Comparison of ENCODE assay signal across 19 cellular contexts in genomic region chr3:14462738-14463137, GRCh38.
DNase-seq lines count a peak whose midpoint lies in the region; ATAC-seq, FAIRE-seq and TF ChIP-seq lines count a peak whose summit lies in the region.
"Had no signal": no experiment of that assay in that cellular context is flagged by ENCODE, and none has a peak within 500 bp of the region (broad histone marks: within the 10 kb centered on the region; RNA-seq: fewer than 3 reads in every experiment).

No MANE protein-coding gene starts in this region.

- POLR2A ChIA-PET in activated CD4-positive, alpha-beta T cell treated with anti-CD3 and anti-CD28 coated beads for 36 hours (lab: Charles Lee) = interaction anchor here (0.6 kb wide), 2 partner anchors 31 to 362 kb away, joined by 4 to 5 read pairs; no protein-coding TSS in a partner anchor
- POLR2A ChIA-PET in HepG2 (lab: Yijun Ruan, JAX) = no interaction called here

- H3K9ac ChIP-seq in HepG2 (ENCODE audit: insufficient read depth, low read depth, low read length) = no peak overlapping the region

- H3K27ac ChIP-seq in HepG2 (ENCODE audit: extremely low read length, insufficient read depth, low read length) = no peak overlapping the region
- no peak overlapping the region for H3K27ac ChIP-seq in stomach
- H3K27ac ChIP-seq: A549 had no signal

- no peaks in the 10 kb centered on the region for H3K4me1 ChIP-seq in HepG2 (ENCODE audit: insufficient read depth, low read length)
- peaks cover 26 to 43% (median 36%) of the 10 kb centered on the region in 4 donors for H3K4me1 ChIP-seq in stomach

- CTCF ChIA-PET in activated CD4-positive, alpha-beta T cell treated with anti-CD3 and anti-CD28 coated beads for 36 hours (lab: Charles Lee) = interaction anchor here (0.6 to 2.0 kb wide), 5 partner anchors 26 to 228 kb away, joined by 3 to 4 read pairs (median 3); partner anchors contain the start of gene SLC6A6
- CTCF ChIA-PET in HepG2 (lab: Yijun Ruan, JAX; ENCODE audit: low intra/inter-chr PET ratio, low total read pairs) = interaction anchor here (3.7 kb wide), 1 partner anchor 202 kb away, joined by 41 read pairs; no protein-coding TSS in a partner anchor

- FAIRE-seq in HepG2 (lab: Jason Lieb, UNC) = no peak
- FAIRE-seq: A549, keratinocyte had no signal

- peaks cover 52% of the 10 kb centered on the region for H3K36me3 Mint-ChIP-seq in activated CD4-positive, alpha-beta T cell treated with anti-CD3 and anti-CD28 coated beads for 36 hours (ENCODE audit: low read depth)
- H3K36me3 Mint-ChIP-seq in HFFc6 (ENCODE audit: low read depth) (peaks cover 22% of the 10 kb centered on the region), progenitor cell of endocrine pancreas (ENCODE audit: insufficient read depth) (peaks cover 9% of the 10 kb centered on the region)

- intact Hi-C loops in activated CD4-positive, alpha-beta T cell treated with anti-CD3 and anti-CD28 coated beads for 36 hours (cut with DNase I, micrococcal nuclease) = loop anchor here in 1 of 2 experiments (1.0 kb wide), 1 partner anchor 30 kb away; no protein-coding TSS in a partner anchor
- intact Hi-C loops in HepG2 (cut with micrococcal nuclease; ENCODE audit: unreplicated experiment) (no loop called here), stomach (cut with DNase I; ENCODE audit: low total_unique reads) (no loop called here)

- H3K9me3 ChIP-seq in HepG2 (ENCODE audit: low read length) (no peaks in the 10 kb centered on the region), stomach (no peaks in the 10 kb centered on the region)
- H3K9me3 ChIP-seq: A549, ovary had no signal

- no peaks in the 10 kb centered on the region for H3K79me2 ChIP-seq in HepG2 (ENCODE audit: insufficient read depth, low read length)

- H3K27me3 Mint-ChIP-seq in activated CD4-positive, alpha-beta T cell treated with anti-CD3 and anti-CD28 coated beads for 36 hours = no peaks in the 10 kb centered on the region
- H3K27me3 Mint-ChIP-seq in HFFc6 (ENCODE audit: insufficient read depth) = peaks cover 6% of the 10 kb centered on the region
- H3K27me3 Mint-ChIP-seq in progenitor cell of endocrine pancreas = no peaks in the 10 kb centered on the region

- in situ Hi-C loops in HepG2 (cut with HindIII; ENCODE audit: extremely low pct_ligation_motif_present, low pct_unique_long_range_greater_than_20kb) = loop anchor here (5.0 to 10.0 kb wide), 4 partner anchors 60 to 568 kb away; partner anchors contain the start of gene SLC6A6

- TF ChIP-seq CTCF in HFFc6 (IDR thresholded peaks at IDR 0.05) = no peak
- TF ChIP-seq CTCF in progenitor cell of endocrine pancreas (IDR thresholded peaks at IDR 0.05; ENCODE audit: unreplicated experiment) = no peak
- no peak for TF ChIP-seq CTCF in HepG2 (CRISPR knock-in tag; IDR thresholded peaks at IDR 0.05)
- no peak for TF ChIP-seq CTCF in stomach (IDR thresholded peaks at IDR 0.05)

- DNase-seq in activated CD4-positive, alpha-beta T cell treated with anti-CD3 and anti-CD28 coated beads for 36 hours = peak; percentile 69
- DNase-seq in activated CD4-positive, alpha-beta T cell treated with anti-CD3 and anti-CD28 coated beads for 1 hour = no peak
- DNase-seq in HFFc6 (no peak), amniotic epithelial cell (ENCODE audit: low read depth) (peak; percentile 30), progenitor cell of endocrine pancreas (ENCODE audit: low spot score, unreplicated experiment) (no peak), HepG2 (ENCODE audit: low spot score) (no peak), NCI-H1930 (lab: John Stamatoyannopoulos, UW) (no peak), stomach (no peak)
- DNase-seq: amygdala, erythroblast, GDM1, Kasumi-1, midbrain, NCI-H1436 treated with DMSO at 0.1 percent for 48 hours, NCI-H510A, OCI-M1, ovary had no signal

- no peaks in the 10 kb centered on the region for H3K9me3 Mint-ChIP-seq in activated CD4-positive, alpha-beta T cell treated with anti-CD3 and anti-CD28 coated beads for 36 hours (ENCODE audit: low read depth)
- H3K9me3 Mint-ChIP-seq in HFFc6 = no peaks in the 10 kb centered on the region
- no peaks in the 10 kb centered on the region for H3K9me3 Mint-ChIP-seq in progenitor cell of endocrine pancreas (ENCODE audit: low read depth)

- TF ChIP-seq EP300 in HepG2 (IDR thresholded peaks at IDR 0.05; ENCODE audit: low read depth in 2 of 2, low read length in 2 of 2) = no peak
- no peak for TF ChIP-seq EP300 in HepG2 (CRISPR knock-in tag; IDR thresholded peaks at IDR 0.05; ENCODE audit: borderline replicate concordance)
- TF ChIP-seq EP300 in stomach (IDR thresholded peaks at IDR 0.05) = no peak

- BruUV-seq in HepG2 (replicated peaks; lab: Mats Ljungman, UMichigan) = no TSS peak

- TF ChIP-seq RAD21 in HepG2 (CRISPR knock-in tag; IDR thresholded peaks at IDR 0.05) = no peak

- peaks cover 13 to 38% of the 10 kb centered on the region in 2 experiments; a peak in 4 of 5 replicates for H3K36me3 ChIP-seq in HepG2 (replicated peaks in 1 of 2; ENCODE audit: control insufficient read depth in 1 of 2, insufficient read depth in 2 of 2, low read length in 2 of 2)
- peaks cover 25 to 93% (median 64%) of the 10 kb centered on the region in 4 donors for H3K36me3 ChIP-seq in stomach
- H3K36me3 ChIP-seq: ovary had no signal

- H3K4me1 Mint-ChIP-seq in activated CD4-positive, alpha-beta T cell treated with anti-CD3 and anti-CD28 coated beads for 36 hours = peaks cover 37% of the 10 kb centered on the region
- H3K4me1 Mint-ChIP-seq in HFFc6 (ENCODE audit: low read depth) (peaks cover 32% of the 10 kb centered on the region), progenitor cell of endocrine pancreas (ENCODE audit: low read depth) (peaks cover 6% of the 10 kb centered on the region)

- WGBS in HepG2 (ENCODE audit: low lambda C conversion rate) = 94% methylated on average over 9 of the region's 9 CpGs
- WGBS in stomach, 5 donors = 88 to 93% (median 89%) methylated on average over 9 of the region's 9 CpGs

- peak; percentile 77 for ATAC-seq in activated CD4-positive, alpha-beta T cell treated with anti-CD3 and anti-CD28 coated beads for 36 hours
- no peak for ATAC-seq in HepG2
- ATAC-seq: A549 had no signal

- H3K4me3 ChIP-seq in HepG2 (replicated peaks in 1 of 3; ENCODE audit: insufficient read depth in 1 of 3, low read depth in 2 of 3, low read length in 3 of 3) (no peak overlapping the region), stomach (no peak overlapping the region)
- H3K4me3 ChIP-seq: A549, ovary had no signal

- no peak overlapping the region for H3K4me3 Mint-ChIP-seq in activated CD4-positive, alpha-beta T cell treated with anti-CD3 and anti-CD28 coated beads for 36 hours
- no peak overlapping the region for H3K4me3 Mint-ChIP-seq in HFFc6
- H3K4me3 Mint-ChIP-seq in progenitor cell of endocrine pancreas (ENCODE audit: low read depth) = no peak overlapping the region

- peak overlapping the region; percentile 83 for H3K27ac Mint-ChIP-seq in activated CD4-positive, alpha-beta T cell treated with anti-CD3 and anti-CD28 coated beads for 36 hours
- peak overlapping the region; percentile 54; the same call in 1 of the 2 replicates for H3K27ac Mint-ChIP-seq in HFFc6
- H3K27ac Mint-ChIP-seq in progenitor cell of endocrine pancreas = peak overlapping the region; percentile 35

- no peaks in the 10 kb centered on the region for H4K20me1 ChIP-seq in HepG2 (ENCODE audit: insufficient read depth, low read length)

- TF ChIP-seq POLR2A in HepG2 (IDR thresholded peaks at IDR 0.05; ENCODE audit: insufficient read depth in 1 of 2, low read depth in 2 of 2, low read length in 2 of 2) (no peak), stomach (IDR thresholded peaks at IDR 0.05) (no peak)

- H3K4me2 ChIP-seq in HepG2 (ENCODE audit: low read depth, low read length) = no peak overlapping the region
- H3K4me2 ChIP-seq: A549 had no signal

- H2AFZ ChIP-seq in HepG2 (ENCODE audit: low read length) = no peak overlapping the region

- H3K27me3 ChIP-seq in HepG2 (ENCODE audit: control insufficient read depth in 1 of 2, insufficient read depth in 2 of 2, low read length in 2 of 2) (no peaks in the 10 kb centered on the region), stomach (no peaks in the 10 kb centered on the region)
- H3K27me3 ChIP-seq: ovary had no signal

TF ChIP-seq in HepG2, 621 proteins besides CTCF, POLR2A, EP300 and RAD21:
- TF ChIP-seq CBX1 (IDR thresholded peaks at IDR 0.05; ENCODE audit: low read depth) = no peak
TF ChIP-seq in HepG2: peak in this region for 0.

Comparison
In these comparisons a context has a peak if more than half of its experiments do, and no peak if none do; other contexts are left out.
1. DNase-seq: peak in activated CD4-positive, alpha-beta T cell treated with anti-CD3 and anti-CD28 coated beads for 36 hours (single experiment) and amniotic epithelial cell (single experiment); none in activated CD4-positive, alpha-beta T cell treated with anti-CD3 and anti-CD28 coated beads for 1 hour (single experiment), HFFc6 (single experiment), progenitor cell of endocrine pancreas (single experiment), HepG2 (single experiment), NCI-H1930 (0 of 2) and stomach (single experiment).
2. Peak in every context shown above with its lines, with median percentiles within 50 percentile points of each other: H3K27ac Mint-ChIP-seq.